Comparison of ENCODE assay signal across 8 cellular contexts in genomic region chr1:171251042-171251740, GRCh38. TPM values are rescaled to one million over a fixed set of nuclear protein-coding genes. Genes with fewer than 3 reads are reported as not detected.
A peak's percentile ranks its signal among the peaks of the same experiment; 100 is the strongest.
DNase-seq lines count a peak whose midpoint lies in the region; ATAC-seq, FAIRE-seq and TF ChIP-seq lines count a peak whose summit lies in the region.

No MANE protein-coding gene starts in this region.

- ATAC-seq in GM18873 (IDR thresholded peaks at IDR 0.05; ENCODE audit: low FRiP score, unreplicated experiment) (peak; percentile 40), HG03342 (IDR thresholded peaks at IDR 0.05; ENCODE audit: unreplicated experiment) (peak; percentile 47), lung (ENCODE audit: insufficient read depth, low FRiP score) (peak; percentile 67), GM21526 (IDR thresholded peaks at IDR 0.05; ENCODE audit: low FRiP score, unreplicated experiment) (no peak)

- TF ChIP-seq CTCF in choroid plexus epithelial cell (conservative IDR thresholded peaks at IDR 0.05; ENCODE audit: low read depth, low read length) (no peak), lung (IDR thresholded peaks at IDR 0.05; ENCODE audit: control extremely low read depth, extremely low read depth) (no peak)

- H3K36me3 ChIP-seq in SK-N-MC (ENCODE audit: insufficient read depth, low read length) (no peaks in the 10 kb centered on the region), lung (ENCODE audit: control insufficient read depth in 2 of 2, insufficient read depth in 2 of 2, low read length in 2 of 2) (no peaks in the 10 kb centered on the region), stomach smooth muscle (ENCODE audit: control insufficient read depth in 2 of 2, insufficient read depth in 2 of 2, low read length in 2 of 2) (no peaks in the 10 kb centered on the region)

- no peaks in the 10 kb centered on the region for H3K9me3 ChIP-seq in SK-N-MC (ENCODE audit: low read depth, low read length)
- peaks cover 0 to 3% of the 10 kb centered on the region in 2 donors for H3K9me3 ChIP-seq in lung (ENCODE audit: control insufficient read depth in 2 of 2, insufficient read depth in 1 of 2, low read length in 1 of 2)
- H3K9me3 ChIP-seq in stomach smooth muscle (ENCODE audit: control insufficient read depth in 2 of 2, low read length in 2 of 2), result no peaks in the 10 kb centered on the region

- no peak overlapping the region for H3K27ac ChIP-seq in SK-N-MC
- H3K27ac ChIP-seq in lung (ENCODE audit: low read depth in 1 of 2, low read length in 1 of 2), result no peak overlapping the region
- H3K27ac ChIP-seq in stomach smooth muscle (ENCODE audit: low read length), result no peak overlapping the region

- DNase-seq in SK-N-MC (ENCODE audit: low read depth, low spot score), result no peak
- DNase-seq in choroid plexus epithelial cell (ENCODE audit: low read depth), result peak; percentile 41
- no peak for DNase-seq in lung (ENCODE audit: low spot score)
- no peak for DNase-seq in HTR-8/SVneo (ENCODE audit: insufficient read length, low spot score)

- H3K9ac ChIP-seq in SK-N-MC (ENCODE audit: insufficient read length) (peak overlapping the region; percentile 62), stomach smooth muscle (ENCODE audit: low read length in 2 of 2) (peak overlapping the region; percentile 24 to 36)

- 6 to 7% methylated on average over 26 of the region's 26 CpGs for WGBS in lung, 2 donors

- no peaks in the 10 kb centered on the region for H3K4me1 ChIP-seq in lung (ENCODE audit: control insufficient read depth in 2 of 2, insufficient read depth in 2 of 2, low read length in 2 of 2)
- peaks cover 8% of the 10 kb centered on the region for H3K4me1 ChIP-seq in stomach smooth muscle (ENCODE audit: control insufficient read depth, insufficient read depth, low read length)

- H3K4me3 ChIP-seq in SK-N-MC (peak overlapping the region; percentile 73), choroid plexus epithelial cell (ENCODE audit: low read depth, low read length) (peak overlapping the region; percentile 71), lung (peak overlapping the region; percentile 36), stomach smooth muscle (ENCODE audit: low read length in 2 of 2) (peak overlapping the region; percentile 62 to 74)

- no peak for FAIRE-seq in HTR-8/SVneo (lab: Jason Lieb, UNC)

- H3K27me3 ChIP-seq in lung (ENCODE audit: control insufficient read depth, insufficient read depth) (no peaks in the 10 kb centered on the region), stomach smooth muscle (ENCODE audit: control insufficient read depth in 1 of 2, insufficient read depth in 2 of 2, low read length in 2 of 2) (peaks cover 10 to 13% of the 10 kb centered on the region in 2 donors)

RNA-seq across cellular contexts. Expression of gene FMO1, which starts 2.9 kb away (rescaled TPM):
- total RNA-seq in lung, result 1 to 10 TPM; 3.7 to 8.7 TPM
- under 1 TPM; 0.47 to 0.48 TPM for polyA plus RNA-seq in lung
